17 cellular contexts compared by ENCODE assay signal in the genomic region with DNA sequence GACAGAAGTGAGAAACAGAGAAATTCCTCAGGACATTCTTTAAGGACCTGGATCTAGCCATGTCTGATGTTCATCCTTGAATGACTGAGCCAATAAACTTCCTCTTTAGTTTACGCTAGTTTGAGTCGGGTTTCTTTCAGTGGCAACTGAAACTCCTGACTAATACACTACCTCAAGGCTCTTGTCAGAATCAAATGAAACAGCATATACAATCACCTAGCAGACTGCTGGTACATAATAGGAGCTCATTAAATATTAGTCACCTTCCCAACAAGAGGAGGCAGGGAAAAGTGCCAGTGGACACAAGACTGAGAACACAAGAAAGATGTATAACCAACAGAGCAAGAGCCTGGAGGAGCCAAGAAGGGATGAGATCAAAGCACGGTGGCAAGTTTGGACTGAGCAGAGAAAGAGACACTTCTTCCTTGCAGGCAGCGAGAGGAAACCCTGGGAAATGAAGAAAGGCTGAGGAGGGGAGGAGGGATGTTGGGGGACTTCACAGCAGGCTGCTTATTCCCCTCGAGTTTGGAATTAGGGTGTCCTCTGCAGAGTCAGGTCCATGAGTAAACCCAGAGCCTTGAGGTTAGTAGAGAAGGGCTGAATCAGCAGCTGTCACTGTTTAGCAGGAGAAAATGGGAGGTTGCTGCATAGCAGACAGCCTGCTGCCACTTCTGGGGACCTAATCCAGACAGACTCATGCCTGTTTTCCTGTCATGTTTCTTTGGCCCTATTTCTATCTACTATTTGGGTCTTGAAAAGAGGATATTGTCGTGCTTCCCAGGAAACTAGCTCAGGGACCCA.
A peak's percentile ranks its signal among the peaks of the same experiment; 100 is the strongest.
DNase-seq lines count a peak whose midpoint lies in the region; ATAC-seq, FAIRE-seq and TF ChIP-seq lines count a peak whose summit lies in the region.
"Had no signal": no experiment of that assay in that cellular context is flagged by ENCODE, and none has a peak within 500 bp of the region (broad histone marks: within the 10 kb centered on the region; RNA-seq: fewer than 3 reads in every experiment).

No MANE protein-coding gene starts in this region.

- H3K4me1 ChIP-seq in A549 = peaks cover 77% of the 10 kb centered on the region
- H3K4me1 ChIP-seq: body of pancreas, pancreas had no signal

- H3K27ac ChIP-seq in A549 = peak overlapping the region; percentile 90 to 97
- H3K27ac ChIP-seq: body of pancreas, pancreas had no signal

- POLR2A ChIA-PET in A549 (lab: Yijun Ruan, JAX) = no interaction called here
- POLR2A ChIA-PET in T-cell (lab: Charles Lee) = no interaction called here

- no peak overlapping the region for H3K4me3 Mint-ChIP-seq in T-cell
- H3K4me3 Mint-ChIP-seq: WTC11 had no signal

- no peak for TF ChIP-seq CTCF in A549 (IDR thresholded peaks at IDR 0.05)
- no peak for TF ChIP-seq CTCF in fibroblast of the aortic adventitia (IDR thresholded peaks at IDR 0.05; ENCODE audit: insufficient read depth, low read length)

- H3K4me2 ChIP-seq in A549 = peak overlapping the region; percentile 47

- DNase-seq in A549 (ENCODE audit: low read depth in 1 of 2, low spot score in 1 of 2) (peak in 1 of 2 experiments; percentile 47), MV-4-11 (lab: John Stamatoyannopoulos, UW) (peak; percentile 51), fibroblast of the aortic adventitia (ENCODE audit: low read depth) (peak; percentile 20), COR-L47 (lab: John Stamatoyannopoulos, UW) (no peak), T-cell (no peak), NCI-H69 (lab: John Stamatoyannopoulos, UW) (no peak)
- DNase-seq: activated naive CD4-positive, alpha-beta T cell treated with Interleukin-2 at 50 U/mL for 16 hours; body of pancreas; effector CD8-positive, alpha-beta T cell; hypothalamus; left cardiac atrium; NCI-H2081; pancreas; trophoblast cell had no signal

- no peak overlapping the region for H3K4me3 ChIP-seq in A549
- H3K4me3 ChIP-seq in fibroblast of the aortic adventitia (ENCODE audit: low read depth, low read length) = no peak overlapping the region
- H3K4me3 ChIP-seq: body of pancreas, pancreas had no signal

- 20% methylated on average over 6 of the region's 6 CpGs for WGBS in A549 (ENCODE audit: missing lambda C conversion rate)

- no peaks in the 10 kb centered on the region for H3K9me3 Mint-ChIP-seq in T-cell

- CTCF ChIA-PET in A549 (lab: Yijun Ruan, JAX) = interaction anchor here (1.3 to 1.9 kb wide), 2 partner anchors 50 to 56 kb away, joined by 3 to 4 read pairs; no protein-coding TSS in a partner anchor
- CTCF ChIA-PET in T-cell (lab: Charles Lee) = no interaction called here

- no peaks in the 10 kb centered on the region for H3K4me1 Mint-ChIP-seq in T-cell

- ATAC-seq in A549 (peak; percentile 48 to 49; a peak in 4 of 6 replicates), GM19463 (IDR thresholded peaks at IDR 0.05; ENCODE audit: unreplicated experiment) (peak; percentile 47), T-cell (replicated peaks in 1 of 4) (no peak), GM18505 (IDR thresholded peaks at IDR 0.05; ENCODE audit: unreplicated experiment) (no peak)
- ATAC-seq: body of pancreas, left cardiac atrium, pancreas, WTC11 had no signal

- TF ChIP-seq EP300 in A549 (IDR thresholded peaks at IDR 0.05) = peak in 1 of 2 experiments; percentile 23; a peak in 1 of 5 replicates

- no peak for TF ChIP-seq RAD21 in A549 (conservative IDR thresholded peaks at IDR 0.05 in 1 of 2, IDR thresholded peaks at IDR 0.05 in 1 of 2)

- no peaks in the 10 kb centered on the region for H3K9me3 ChIP-seq in A549
- H3K9me3 ChIP-seq: body of pancreas, pancreas had no signal

- FAIRE-seq in A549 (lab: Jason Lieb, UNC) = peak; percentile 88
- FAIRE-seq: pancreas had no signal

- H3K27me3 Mint-ChIP-seq in T-cell = peaks cover 6 to 11% of the 10 kb centered on the region in 2 donors

- no peaks in the 10 kb centered on the region for H3K36me3 Mint-ChIP-seq in T-cell
- H3K36me3 Mint-ChIP-seq: WTC11 had no signal

- TF ChIP-seq POLR2A in A549 (IDR thresholded peaks at IDR 0.05; ENCODE audit: low read length) (no peak), GM18505 (IDR thresholded peaks at IDR 0.05; ENCODE audit: borderline replicate concordance, extremely low read depth, insufficient read depth, insufficient read length) (no peak)

- H3K27ac Mint-ChIP-seq in T-cell = no peak overlapping the region
- H3K27ac Mint-ChIP-seq: WTC11 had no signal

TF ChIP-seq in A549, 52 proteins besides CTCF, POLR2A, EP300 and RAD21:
- TF ChIP-seq GATA3 (IDR thresholded peaks at IDR 0.05; ENCODE audit: borderline replicate concordance) = 0 out of 2 replicates have a peak, but pooled peaks have one; percentile 20
- TF ChIP-seq, protein P1, sequence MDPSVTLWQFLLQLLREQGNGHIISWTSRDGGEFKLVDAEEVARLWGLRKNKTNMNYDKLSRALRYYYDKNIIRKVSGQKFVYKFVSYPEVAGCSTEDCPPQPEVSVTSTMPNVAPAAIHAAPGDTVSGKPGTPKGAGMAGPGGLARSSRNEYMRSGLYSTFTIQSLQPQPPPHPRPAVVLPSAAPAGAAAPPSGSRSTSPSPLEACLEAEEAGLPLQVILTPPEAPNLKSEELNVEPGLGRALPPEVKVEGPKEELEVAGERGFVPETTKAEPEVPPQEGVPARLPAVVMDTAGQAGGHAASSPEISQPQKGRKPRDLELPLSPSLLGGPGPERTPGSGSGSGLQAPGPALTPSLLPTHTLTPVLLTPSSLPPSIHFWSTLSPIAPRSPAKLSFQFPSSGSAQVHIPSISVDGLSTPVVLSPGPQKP (IDR thresholded peaks at IDR 0.05; ENCODE audit: low read depth, low read length) = no peak
- no peak for TF ChIP-seq ZC3H11A (IDR thresholded peaks at IDR 0.05)
- peak; percentile 53 for TF ChIP-seq MAFK (IDR thresholded peaks at IDR 0.05; ENCODE audit: partially characterized antibody)
TF ChIP-seq in A549: peak in this region for 2.

Comparison
In these comparisons a context has a peak if more than half of its experiments do, and no peak if none do; other contexts are left out.
1. ATAC-seq: peak in A549 (2 of 2) and GM19463 (single experiment); none in T-cell (0 of 4) and GM18505 (single experiment).
2. DNase-seq: peak in MV-4-11 (single experiment) and fibroblast of the aortic adventitia (single experiment); none in COR-L47 (single experiment), T-cell (0 of 34) and NCI-H69 (single experiment).